Comparison of ENCODE assay signal across 10 cellular contexts in the genomic region with DNA sequence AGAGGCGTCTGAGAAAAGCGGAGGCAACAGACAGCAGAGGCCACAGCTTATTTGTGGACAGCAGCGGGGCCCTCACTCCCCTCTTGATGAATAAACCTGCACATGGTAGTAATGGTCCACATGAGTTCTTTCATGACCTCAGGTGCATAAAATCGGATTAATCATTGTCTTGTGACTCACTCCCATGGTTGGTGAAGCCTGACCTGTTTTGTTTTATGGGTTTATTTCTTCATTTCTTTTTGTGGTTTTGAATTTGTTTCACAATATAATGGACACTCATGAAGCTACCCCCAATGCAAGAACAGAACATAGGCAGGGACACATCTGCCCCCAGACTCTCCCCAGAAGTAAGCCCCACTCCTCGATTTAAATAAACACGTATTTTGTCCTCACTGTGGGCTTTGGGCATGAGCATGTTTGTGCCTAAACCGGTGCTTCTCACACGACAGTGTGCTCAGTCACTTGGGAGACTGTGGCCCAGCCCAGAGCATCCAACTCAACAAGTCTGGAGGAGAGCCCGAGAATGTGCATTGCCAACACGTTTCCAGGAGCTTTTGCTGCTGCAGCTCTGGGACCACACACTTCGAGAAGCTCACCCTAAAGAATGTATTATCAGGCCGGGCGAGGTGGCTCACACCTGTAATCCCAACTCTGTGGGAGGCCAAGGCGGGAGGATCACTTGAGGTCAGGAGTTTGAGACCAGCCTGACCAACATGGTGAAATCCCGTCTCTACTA.
DNase-seq lines count a peak whose midpoint lies in the region; ATAC-seq and TF ChIP-seq lines count a peak whose summit lies in the region.
"Had no signal": no experiment of that assay in that cellular context is flagged by ENCODE, and none has a peak within 500 bp of the region (broad histone marks: within the 10 kb centered on the region; RNA-seq: fewer than 3 reads in every experiment).

No MANE protein-coding gene starts in this region.

- H2BK12ac ChIP-seq in mesenchymal stem cell (ENCODE audit: low read length in 2 of 2): peak overlapping the region; percentile 92 to 93

- H3K27me3 ChIP-seq in BLaER1 treated with 17β-estradiol and CSF1 and Interleukin-3, amounts not matched to agents 10 nM and 100 nM: no peaks in the 10 kb centered on the region
- no peaks in the 10 kb centered on the region for H3K27me3 ChIP-seq in mesenchymal stem cell (ENCODE audit: control insufficient read depth in 1 of 2, insufficient read depth in 1 of 2, low read length in 2 of 2)

- no peaks in the 10 kb centered on the region for H4K20me1 ChIP-seq in BLaER1 treated with 17β-estradiol and CSF1 and Interleukin-3, amounts not matched to agents 10 nM and 100 nM

- 80% methylated on average over 14 of the region's 15 CpGs for WGBS in mesenchymal stem cell

- no peaks in the 10 kb centered on the region for H3K9me3 ChIP-seq in BLaER1 treated with 17β-estradiol and CSF1 and Interleukin-3, amounts not matched to agents 10 nM and 100 nM (replicated peaks in 1 of 11)
- no peaks in the 10 kb centered on the region for H3K9me3 ChIP-seq in mesenchymal stem cell (ENCODE audit: control insufficient read depth, low read length)

- peak; percentile 66 for ATAC-seq in HG03159 (IDR thresholded peaks at IDR 0.05; ENCODE audit: unreplicated experiment)
- ATAC-seq in HG02938 (IDR thresholded peaks at IDR 0.05; ENCODE audit: unreplicated experiment): no peak

- H4K8ac ChIP-seq in mesenchymal stem cell (ENCODE audit: low read length): peak overlapping the region; percentile 45

- no peaks in the 10 kb centered on the region for H3K79me1 ChIP-seq in mesenchymal stem cell (replicated peaks; ENCODE audit: low read length, poor library complexity, severe bottlenecking)

- peak overlapping the region in 1 of 2 experiments; percentile 41 for H3K14ac ChIP-seq in mesenchymal stem cell (ENCODE audit: low read length in 2 of 2)

- H2BK120ac ChIP-seq in mesenchymal stem cell (ENCODE audit: low read depth, low read length): peak overlapping the region; percentile 55

- in situ Hi-C loops in astrocyte of the cerebellum (cut with HindIII; ENCODE audit: low sequenced_read_pairs): no loop called here

- peak overlapping the region; percentile 97 for H2AK5ac ChIP-seq in mesenchymal stem cell (ENCODE audit: low read length, severe bottlenecking)

- no peak for TF ChIP-seq CTCF in astrocyte of the cerebellum (IDR thresholded peaks at IDR 0.05; ENCODE audit: low read depth, low read length, missing control alignments)

- H3K4me3 ChIP-seq in BLaER1 treated with 17β-estradiol and CSF1 and Interleukin-3, amounts not matched to agents 10 nM and 100 nM: no peak overlapping the region
- H3K4me3 ChIP-seq in astrocyte of the cerebellum (ENCODE audit: low read depth, low read length) (no peak overlapping the region), mesenchymal stem cell (ENCODE audit: insufficient read depth in 1 of 2, low read depth in 1 of 2, low read length in 2 of 2) (no peak overlapping the region)

- H3K4ac ChIP-seq in mesenchymal stem cell (ENCODE audit: low read depth in 1 of 2, low read length in 2 of 2): peak overlapping the region in 1 of 2 experiments; percentile 80

- no peak overlapping the region for H2AFZ ChIP-seq in mesenchymal stem cell (ENCODE audit: low read depth, low read length)

- H3K27ac ChIP-seq in BLaER1 treated with 17β-estradiol and CSF1 and Interleukin-3, amounts not matched to agents 10 nM and 100 nM: peak overlapping the region in 10 of 11 experiments; percentile 76 to 98 (median 85); a peak in 21 of 22 replicates
- H3K27ac ChIP-seq in mesenchymal stem cell (ENCODE audit: low read length, poor library complexity, severe bottlenecking): peak overlapping the region; percentile 82

- no peaks in the 10 kb centered on the region for H3K36me3 ChIP-seq in BLaER1 treated with 17β-estradiol and CSF1 and Interleukin-3, amounts not matched to agents 10 nM and 100 nM
- no peaks in the 10 kb centered on the region for H3K36me3 ChIP-seq in mesenchymal stem cell (ENCODE audit: control insufficient read depth in 1 of 2, insufficient read depth in 2 of 2, low read depth in 1 of 2, low read length in 2 of 2)

- H2BK5ac ChIP-seq in mesenchymal stem cell (ENCODE audit: low read depth, low read length, poor library complexity, severe bottlenecking): peak overlapping the region; percentile 63

- peak; percentile 96 for DNase-seq in astrocyte of the cerebellum (ENCODE audit: low read depth)
- peak; percentile 91 for DNase-seq in mesenchymal stem cell
- DNase-seq in NCI-H1436 treated with DMSO at 0.1 percent for 48 hours (lab: John Stamatoyannopoulos, UW): no peak
- DNase-seq in activated T-cell treated with anti-CD3 and anti-CD28 coated beads, Interleukin-2, amount 50 U/mL, for 48 hours: no peak
- no peak for DNase-seq in NCI-H2029 treated with DMSO at 0.1 percent for 48 hours (lab: John Stamatoyannopoulos, UW)
- DNase-seq: activated CD4-positive, alpha-beta T cell treated with anti-CD3 and anti-CD28 coated beads, Interleukin-2, amount 10 ng/mL, durations not matched to agents 7 days and 5 days; KBM-7 had no signal

- H2BK15ac ChIP-seq in mesenchymal stem cell (ENCODE audit: low read depth, poor library complexity, severe bottlenecking): no peak overlapping the region

- H3K4me1 ChIP-seq in BLaER1 treated with 17β-estradiol and CSF1 and Interleukin-3, amounts not matched to agents 10 nM and 100 nM: peaks cover 47 to 100% (median 83%) of the 10 kb centered on the region in 10 experiments
- H3K4me1 ChIP-seq in mesenchymal stem cell (ENCODE audit: control insufficient read depth, insufficient read depth, low read depth, low read length): peaks cover 40% of the 10 kb centered on the region

- H3K9ac ChIP-seq in BLaER1 treated with 17β-estradiol and CSF1 and Interleukin-3, amounts not matched to agents 10 nM and 100 nM: peak overlapping the region in 10 of 11 experiments; percentile 20 to 81 (median 76); a peak in 17 of 22 replicates
- peak overlapping the region; percentile 27 for H3K9ac ChIP-seq in mesenchymal stem cell (ENCODE audit: low read length)

- H3K23ac ChIP-seq in mesenchymal stem cell (ENCODE audit: low read length in 2 of 2): no peak overlapping the region

- peak overlapping the region; percentile 66 to 96 (median 83) for H3K4me2 ChIP-seq in BLaER1 treated with 17β-estradiol and CSF1 and Interleukin-3, amounts not matched to agents 10 nM and 100 nM
- H3K4me2 ChIP-seq in mesenchymal stem cell (ENCODE audit: low read length, poor library complexity, severe bottlenecking): peak overlapping the region; percentile 14

- H4K91ac ChIP-seq in mesenchymal stem cell (ENCODE audit: low read length): peak overlapping the region; percentile 43

- H3K18ac ChIP-seq in mesenchymal stem cell (ENCODE audit: low read depth in 1 of 2, low read length in 2 of 2): peak overlapping the region; percentile 45 to 56

Comparison
In these comparisons a context has a peak if more than half of its experiments do, and no peak if none do; other contexts are left out.
1. DNase-seq: peak in astrocyte of the cerebellum (single experiment) and mesenchymal stem cell (single experiment); none in NCI-H1436 treated with DMSO at 0.1 percent for 48 hours (single experiment), activated T-cell treated with anti-CD3 and anti-CD28 coated beads, Interleukin-2, amount 50 U/mL, for 48 hours (0 of 2) and NCI-H2029 treated with DMSO at 0.1 percent for 48 hours (single experiment).